In genomic region chr17:8436169-8436932, GRCh38 we compare ENCODE assay signal across 8 cellular contexts. TPM values are rescaled to one million over a fixed set of nuclear protein-coding genes. Genes with fewer than 3 reads are reported as not detected.
DNase-seq lines count a peak whose midpoint lies in the region; ATAC-seq, FAIRE-seq and TF ChIP-seq lines count a peak whose summit lies in the region.

No MANE protein-coding gene starts in this region.

- H3K9ac ChIP-seq in endothelial cell of umbilical vein (replicated peaks; ENCODE audit: extremely low read depth, insufficient read depth, low read length) = peak overlapping the region; percentile 97

- peak overlapping the region; percentile 17 for H2AFZ ChIP-seq in endothelial cell of umbilical vein (ENCODE audit: low read depth, low read length)

- no peaks in the 10 kb centered on the region for H3K9me1 ChIP-seq in endothelial cell of umbilical vein (replicated peaks; ENCODE audit: control insufficient read depth, extremely low read depth, insufficient read depth, low read length)

- peak; percentile 4 for FAIRE-seq in endothelial cell of umbilical vein (lab: Jason Lieb, UNC)

- DNase-seq in SIG-M5 treated with dmso at 0.1 percent for 504 hours (lab: John Stamatoyannopoulos, UW; ENCODE audit: unreplicated experiment) (peak; percentile 44), SIG-M5 (lab: John Stamatoyannopoulos, UW) (no peak), NCI-H526 (lab: John Stamatoyannopoulos, UW) (peak; percentile 5 to 65), endothelial cell of umbilical vein (ENCODE audit: low read depth, low spot score) (peak; percentile 66)
- peak; percentile 80 for DNase-seq in activated CD8-positive, alpha-beta memory T cell treated with anti-CD3 and anti-CD28 coated beads, Interleukin-2, amount 10 ng/mL, durations not matched to agents 7 days and 5 days
- peak; percentile 49 for DNase-seq in stimulated activated CD8-positive, alpha-beta memory T cell treated with anti-CD3 and anti-CD28 coated beads, Interleukin-4, amount 100 ng/mL, for 24 hours (ENCODE audit: low read depth)

- H3K27ac Mint-ChIP-seq in activated CD8-positive, alpha-beta memory T cell treated with anti-CD3 and anti-CD28 coated beads, Interleukin-2, amount 10 ng/mL, durations not matched to agents 7 days and 5 days = peak overlapping the region; percentile 97

- POLR2A ChIA-PET in endothelial cell of umbilical vein (lab: Charles Lee) = interaction anchor here (0.7 to 1.4 kb wide), 7 partner anchors 9 to 226 kb away, joined by 3 to 10 read pairs (median 4); partner anchors contain the start of gene AURKB

- dilution Hi-C loops in endothelial cell of umbilical vein (cut with MboI; ENCODE audit: extremely low pct_ligation_motif_present, low sequenced_read_pairs) = no loop called here

- H3K9me3 Mint-ChIP-seq in activated CD8-positive, alpha-beta memory T cell treated with anti-CD3 and anti-CD28 coated beads, Interleukin-2, amount 10 ng/mL, durations not matched to agents 7 days and 5 days (ENCODE audit: low read depth) = no peaks in the 10 kb centered on the region

- peaks cover 3% of the 10 kb centered on the region for H4K20me1 ChIP-seq in endothelial cell of umbilical vein (replicated peaks; ENCODE audit: control insufficient read depth, extremely low read depth, insufficient read depth, low read length)

- peak overlapping the region; percentile 77 to 97 (median 93) for H3K4me3 ChIP-seq in endothelial cell of umbilical vein (replicated peaks in 1 of 3; ENCODE audit: insufficient read depth in 1 of 3, low read depth in 1 of 3, low read length in 3 of 3)
- peak overlapping the region; percentile 98 for H3K4me3 ChIP-seq in mononuclear cell (ENCODE audit: low read length)

- H3K36me3 ChIP-seq in endothelial cell of umbilical vein (ENCODE audit: control insufficient read depth in 2 of 2, extremely low read depth in 1 of 2, insufficient read depth in 2 of 2, low read length in 2 of 2) = peaks cover 2 to 3% of the 10 kb centered on the region in 2 experiments

- peak overlapping the region; percentile 86 for H3K27ac ChIP-seq in endothelial cell of umbilical vein (ENCODE audit: insufficient read depth, low read depth, low read length)

- peak overlapping the region; percentile 93 for H3K4me2 ChIP-seq in endothelial cell of umbilical vein (ENCODE audit: insufficient read depth, low read length)

- H3K9me3 ChIP-seq in endothelial cell of umbilical vein (replicated peaks; ENCODE audit: control insufficient read depth, insufficient read depth, low read length) (no peaks in the 10 kb centered on the region), mononuclear cell (ENCODE audit: low read depth, low read length) (no peaks in the 10 kb centered on the region)

- BruUV-seq in endothelial cell of umbilical vein (replicated peaks; lab: Mats Ljungman, UMichigan) = no TSS peak

- peaks cover 13% of the 10 kb centered on the region for H3K36me3 Mint-ChIP-seq in activated CD8-positive, alpha-beta memory T cell treated with anti-CD3 and anti-CD28 coated beads, Interleukin-2, amount 10 ng/mL, durations not matched to agents 7 days and 5 days

- peaks cover 53% of the 10 kb centered on the region for H3K79me2 ChIP-seq in endothelial cell of umbilical vein (ENCODE audit: control insufficient read depth, insufficient read depth, low read length)

- H3K27me3 ChIP-seq in endothelial cell of umbilical vein (ENCODE audit: control insufficient read depth in 2 of 2, insufficient read depth in 2 of 2, low read length in 2 of 2) = no peaks in the 10 kb centered on the region
- no peaks in the 10 kb centered on the region for H3K27me3 ChIP-seq in mononuclear cell (ENCODE audit: insufficient read depth, low read length)

- TF ChIP-seq CTCF in endothelial cell of umbilical vein (IDR thresholded peaks at IDR 0.05; ENCODE audit: extremely low read depth in 1 of 2, insufficient read depth in 1 of 2, low read depth in 1 of 2, low read length in 2 of 2) = no peak

- CTCF ChIA-PET in activated CD8-positive, alpha-beta memory T cell treated with anti-CD3 and anti-CD28 coated beads, Interleukin-2, amount 10 ng/mL, durations not matched to agents 7 days and 5 days (lab: Charles Lee) = interaction anchor here (1.0 to 4.0 kb wide), 9 partner anchors 11 to 349 kb away, joined by 3 to 21 read pairs (median 4); partner anchors contain the start of gene MYH10
- CTCF ChIA-PET in endothelial cell of umbilical vein (lab: Charles Lee) = interaction anchor here (0.6 to 2.9 kb wide), 8 partner anchors 9 to 309 kb away, joined by 3 to 15 read pairs (median 7); partner anchors contain the start of gene MYH10

- intact Hi-C loops in endothelial cell of umbilical vein (cut with micrococcal nuclease) = loop anchor here (10.0 kb wide), 1 partner anchor 198 kb away; the partner anchor contains the start of gene MYH10

- H3K4me1 ChIP-seq in endothelial cell of umbilical vein (ENCODE audit: control insufficient read depth, extremely low read depth, insufficient read depth, low read length) (peaks cover 17% of the 10 kb centered on the region), mononuclear cell (ENCODE audit: insufficient read depth, low read length) (peaks cover 25% of the 10 kb centered on the region)

- no peak for TF ChIP-seq POLR2A in endothelial cell of umbilical vein (IDR thresholded peaks at IDR 0.05; ENCODE audit: low read depth, low read length)

- H3K27me3 Mint-ChIP-seq in activated CD8-positive, alpha-beta memory T cell treated with anti-CD3 and anti-CD28 coated beads, Interleukin-2, amount 10 ng/mL, durations not matched to agents 7 days and 5 days = no peaks in the 10 kb centered on the region

- peak overlapping the region; percentile 98 for H3K4me3 Mint-ChIP-seq in activated CD8-positive, alpha-beta memory T cell treated with anti-CD3 and anti-CD28 coated beads, Interleukin-2, amount 10 ng/mL, durations not matched to agents 7 days and 5 days

- peaks cover 30% of the 10 kb centered on the region for H3K4me1 Mint-ChIP-seq in activated CD8-positive, alpha-beta memory T cell treated with anti-CD3 and anti-CD28 coated beads, Interleukin-2, amount 10 ng/mL, durations not matched to agents 7 days and 5 days

- peak; percentile 41 for ATAC-seq in HG03039 (IDR thresholded peaks at IDR 0.05; ENCODE audit: unreplicated experiment)
- ATAC-seq in activated CD8-positive, alpha-beta memory T cell treated with anti-CD3 and anti-CD28 coated beads, Interleukin-2, amount 10 ng/mL, durations not matched to agents 7 days and 5 days = peak; percentile 67

TF ChIP-seq in endothelial cell of umbilical vein, 7 proteins besides CTCF, POLR2A, EP300 and RAD21:
- no peak for TF ChIP-seq GATA2 (IDR thresholded peaks at IDR 0.05; ENCODE audit: insufficient read depth, insufficient read length, low read depth, low read length)
- TF ChIP-seq JUN (IDR thresholded peaks at IDR 0.05; ENCODE audit: borderline replicate concordance, insufficient read depth, insufficient read length, low read depth) = no peak
- no peak for TF ChIP-seq FOS (IDR thresholded peaks at IDR 0.05; ENCODE audit: borderline replicate concordance, insufficient read depth, low read length)
- no peak for TF ChIP-seq MAX (IDR thresholded peaks at IDR 0.05; ENCODE audit: insufficient read depth, insufficient read length)
- TF ChIP-seq POLR2AphosphoS5 (IDR thresholded peaks at IDR 0.05; ENCODE audit: insufficient read depth, low read depth, low read length) = peak; percentile 49
- no peak for TF ChIP-seq EZH2 (IDR thresholded peaks at IDR 0.05; ENCODE audit: borderline replicate concordance, low read depth, low read length, severe bottlenecking)
- TF ChIP-seq MYC (IDR thresholded peaks at IDR 0.05; ENCODE audit: low read depth, low read length) = no peak

RNA-seq across cellular contexts. Expression of gene NDEL1, which starts 0.7 kb away (rescaled TPM):
- 10 to 100 TPM; 58.8 to 59.0 TPM for total RNA-seq in activated CD8-positive, alpha-beta memory T cell treated with anti-CD3 and anti-CD28 coated beads, Interleukin-2, amount 10 ng/mL, durations not matched to agents 7 days and 5 days
- total RNA-seq in endothelial cell of umbilical vein (60.0 and 65.7 TPM in 2 replicates), mononuclear cell (156 TPM)
- polyA plus RNA-seq in endothelial cell of umbilical vein = 87.4 and 93.0 TPM in 2 replicates
- polyA plus RNA-seq in endothelial cell of umbilical vein (2011; cell fraction: cytosol; rRNA removed) = 52.9 and 54.7 TPM in 2 replicates
- 106 and 118 TPM in 2 replicates for polyA plus RNA-seq in endothelial cell of umbilical vein (2011; cell fraction: nucleus; rRNA removed)
- polyA plus RNA-seq in endothelial cell of umbilical vein (2012) = 53.3 and 59.4 TPM in 2 replicates
- polyA minus RNA-seq in endothelial cell of umbilical vein = 59.7 and 66.7 TPM in 2 replicates
- 21.3 TPM for polyA minus RNA-seq in endothelial cell of umbilical vein (2011; cell fraction: cytosol; rRNA and poly(A)+ RNA removed)
- 80.1 and 92.6 TPM in 2 replicates for polyA minus RNA-seq in endothelial cell of umbilical vein (2011; cell fraction: nucleus; rRNA and poly(A)+ RNA removed)

RNA-seq across cellular contexts. Expression of gene RNF222, which starts 38.7 kb away (rescaled TPM):
- total RNA-seq in activated CD8-positive, alpha-beta memory T cell treated with anti-CD3 and anti-CD28 coated beads, Interleukin-2, amount 10 ng/mL, durations not matched to agents 7 days and 5 days = under 1 TPM; 0.12 to 0.20 TPM
- not detected in 2 replicates for total RNA-seq in endothelial cell of umbilical vein
- polyA plus RNA-seq in endothelial cell of umbilical vein = not detected in 2 replicates
- not detected in 2 replicates for polyA plus RNA-seq in endothelial cell of umbilical vein (2011; cell fraction: cytosol; rRNA removed)
- not detected in 2 replicates for polyA plus RNA-seq in endothelial cell of umbilical vein (2011; cell fraction: nucleus; rRNA removed)
- polyA plus RNA-seq in endothelial cell of umbilical vein (2012) = not detected in 2 replicates
- polyA minus RNA-seq in endothelial cell of umbilical vein = not detected in 2 replicates
- not detected for polyA minus RNA-seq in endothelial cell of umbilical vein (2011; cell fraction: cytosol; rRNA and poly(A)+ RNA removed)
- polyA minus RNA-seq in endothelial cell of umbilical vein (2011; cell fraction: nucleus; rRNA and poly(A)+ RNA removed) = not detected in 2 replicates
- 0.73 TPM for total RNA-seq in mononuclear cell

RNA-seq across cellular contexts. Expression of gene RPL26, which starts 53.4 kb away (rescaled TPM):
- 1,000 to 10,000 TPM; 1,612 to 1,903 TPM for total RNA-seq in activated CD8-positive, alpha-beta memory T cell treated with anti-CD3 and anti-CD28 coated beads, Interleukin-2, amount 10 ng/mL, durations not matched to agents 7 days and 5 days
- total RNA-seq in endothelial cell of umbilical vein (1,739 and 1,805 TPM in 2 replicates), mononuclear cell (6,688 TPM)
- 1,647 and 2,229 TPM in 2 replicates for polyA plus RNA-seq in endothelial cell of umbilical vein
- polyA plus RNA-seq in endothelial cell of umbilical vein (2011; cell fraction: cytosol; rRNA removed) = 4,690 and 4,845 TPM in 2 replicates
- 903 and 1,219 TPM in 2 replicates for polyA plus RNA-seq in endothelial cell of umbilical vein (2011; cell fraction: nucleus; rRNA removed)
- polyA plus RNA-seq in endothelial cell of umbilical vein (2012) = 4,011 and 4,836 TPM in 2 replicates
- polyA minus RNA-seq in endothelial cell of umbilical vein = 754 and 865 TPM in 2 replicates
- 648 TPM for polyA minus RNA-seq in endothelial cell of umbilical vein (2011; cell fraction: cytosol; rRNA and poly(A)+ RNA removed)
- polyA minus RNA-seq in endothelial cell of umbilical vein (2011; cell fraction: nucleus; rRNA and poly(A)+ RNA removed) = 131 and 136 TPM in 2 replicates
